ENCODE assay signal across 16 cellular contexts in genomic region chr12:94245984-94246383, GRCh38.
DNase-seq lines count a peak whose midpoint lies in the region; ATAC-seq, FAIRE-seq and TF ChIP-seq lines count a peak whose summit lies in the region.
"Had no signal": no experiment of that assay in that cellular context is flagged by ENCODE, and none has a peak within 500 bp of the region (broad histone marks: within the 10 kb centered on the region; RNA-seq: fewer than 3 reads in every experiment).

No MANE protein-coding gene starts in this region.

- no peaks in the 10 kb centered on the region for H3K79me2 ChIP-seq in K562 (ENCODE audit: control insufficient read depth, insufficient read depth, low read length)

- H3K27ac Mint-ChIP-seq in T-helper 2 cell treated with Interferon-gamma antibody and Interleukin-4, amounts not matched to agents 5 μg/mL and 100 μg/mL, for 36 hours = peak overlapping the region; percentile 35

- peaks cover 27% of the 10 kb centered on the region for H3K4me1 Mint-ChIP-seq in T-helper 2 cell treated with Interferon-gamma antibody and Interleukin-4, amounts not matched to agents 5 μg/mL and 100 μg/mL, for 36 hours (ENCODE audit: low read depth)

- H2AFZ ChIP-seq in K562 (ENCODE audit: low read depth, low read length) (peak overlapping the region; percentile 46), neuronal stem cell (ENCODE audit: low read length) (no peak overlapping the region)

- H3K79me1 ChIP-seq in neuronal stem cell (ENCODE audit: low read depth, low read length) = no peaks in the 10 kb centered on the region

- ATAC-seq in K562 (no peak), GM18519 (IDR thresholded peaks at IDR 0.05; ENCODE audit: low FRiP score, unreplicated experiment) (no peak)
- ATAC-seq: left colon, right lobe of liver had no signal

- H3K9ac ChIP-seq in K562 (ENCODE audit: insufficient read depth in 1 of 2, low read depth in 2 of 2, low read length in 2 of 2) = no peak overlapping the region
- H3K9ac ChIP-seq in neuronal stem cell (ENCODE audit: low read depth, low read length, poor library complexity) = no peak overlapping the region

- no peaks in the 10 kb centered on the region for H3K9me3 Mint-ChIP-seq in T-helper 2 cell treated with Interferon-gamma antibody and Interleukin-4, amounts not matched to agents 5 μg/mL and 100 μg/mL, for 36 hours

- no peaks in the 10 kb centered on the region for H3K9me1 ChIP-seq in K562 (ENCODE audit: control insufficient read depth, insufficient read depth, low read length)

- H2BK5ac ChIP-seq in neuronal stem cell (ENCODE audit: low read length) = no peak overlapping the region

- no peak overlapping the region for H2BK120ac ChIP-seq in neuronal stem cell (ENCODE audit: low read depth, low read length)

- CTCF ChIA-PET in K562 (lab: Yijun Ruan, JAX; ENCODE audit: low intra/inter-chr PET ratio) = no interaction called here

- POLR2A ChIA-PET in K562 (lab: Yijun Ruan, JAX) = interaction anchor here (0.6 to 1.0 kb wide), 3 partner anchors 9 to 190 kb away, joined by 3 to 5 read pairs (median 3); no protein-coding TSS in a partner anchor

- no peaks in the 10 kb centered on the region for H4K20me1 ChIP-seq in K562 (replicated peaks; ENCODE audit: control insufficient read depth, insufficient read depth, low read length)

- H3K4me3 Mint-ChIP-seq in T-helper 2 cell treated with Interferon-gamma antibody and Interleukin-4, amounts not matched to agents 5 μg/mL and 100 μg/mL, for 36 hours = no peak overlapping the region

- H2BK15ac ChIP-seq in neuronal stem cell (ENCODE audit: low read length) = no peak overlapping the region

- no peak overlapping the region for H3K4ac ChIP-seq in neuronal stem cell (ENCODE audit: low read length)

- no peak overlapping the region for H3K23ac ChIP-seq in neuronal stem cell (ENCODE audit: low read depth, low read length, poor library complexity)

- H3K36me3 ChIP-seq in K562 (ENCODE audit: control insufficient read depth, insufficient read depth, low read length) (no peaks in the 10 kb centered on the region), neuronal stem cell (replicated peaks in 1 of 2; ENCODE audit: control insufficient read depth in 2 of 2, insufficient read depth in 2 of 2, low read length in 2 of 2) (peaks cover 0 to 1% of the 10 kb centered on the region in 2 donors), WERI-Rb-1 (no peaks in the 10 kb centered on the region)
- H3K36me3 ChIP-seq: right lobe of liver, suprapubic skin had no signal

- no peak overlapping the region for H3K4me2 ChIP-seq in K562 (ENCODE audit: insufficient read depth, low read length)
- H3K4me2 ChIP-seq in neuronal stem cell (ENCODE audit: insufficient read depth, low read length, poor library complexity, severe bottlenecking) = no peak overlapping the region

- no peak overlapping the region for H2BK12ac ChIP-seq in neuronal stem cell (ENCODE audit: low read length)

- intact Hi-C loops in K562 (cut with micrococcal nuclease) = no loop called here

- no peak for TF ChIP-seq EP300 in K562 (IDR thresholded peaks at IDR 0.05; ENCODE audit: low read length)

- peaks cover 0 to 27% of the 10 kb centered on the region in 2 experiments; a peak in 3 of 5 replicates for H3K4me1 ChIP-seq in K562 (replicated peaks in 1 of 2; ENCODE audit: control insufficient read depth in 2 of 2, insufficient read depth in 2 of 2, low read length in 2 of 2)
- H3K4me1 ChIP-seq in neuronal stem cell (ENCODE audit: control insufficient read depth in 2 of 2, insufficient read depth in 1 of 2, low read depth in 1 of 2, low read length in 2 of 2) = peaks cover 19 to 23% of the 10 kb centered on the region in 2 donors
- H3K4me1 ChIP-seq: Caco-2, right lobe of liver, suprapubic skin had no signal

- no TSS peak for BruUV-seq in K562 (replicated peaks; lab: Mats Ljungman, UMichigan)

- H3K27me3 ChIP-seq in HL-60 (ENCODE audit: insufficient read depth, poor library complexity, severe bottlenecking) (no peaks in the 10 kb centered on the region), K562 (ENCODE audit: control insufficient read depth in 2 of 2, insufficient read depth in 2 of 2, low read length in 2 of 2) (peaks cover 9 to 19% of the 10 kb centered on the region in 2 experiments; a peak in 4 of 5 replicates), neuronal stem cell (ENCODE audit: control insufficient read depth in 3 of 3, insufficient read depth in 3 of 3, low read depth in 1 of 3, low read length in 3 of 3) (no peaks in the 10 kb centered on the region), WERI-Rb-1 (ENCODE audit: insufficient read depth, low read depth, severe bottlenecking) (no peaks in the 10 kb centered on the region)
- H3K27me3 ChIP-seq: right lobe of liver, suprapubic skin had no signal

- H2AK5ac ChIP-seq in neuronal stem cell (ENCODE audit: low read depth, low read length) = no peak overlapping the region

- no peaks in the 10 kb centered on the region for H3K9me3 ChIP-seq in K562 (replicated peaks; ENCODE audit: control insufficient read depth, insufficient read depth, low read depth, low read length)
- no peaks in the 10 kb centered on the region for H3K9me3 ChIP-seq in neuronal stem cell (replicated peaks in 1 of 2; ENCODE audit: control insufficient read depth in 2 of 2, insufficient read depth in 1 of 2, low read depth in 1 of 2, low read length in 2 of 2)
- H3K9me3 ChIP-seq in WERI-Rb-1 (ENCODE audit: severe bottlenecking) = no peaks in the 10 kb centered on the region
- H3K9me3 ChIP-seq: Caco-2, right lobe of liver, suprapubic skin had no signal

- no peak for TF ChIP-seq POLR2A in K562 (conservative IDR thresholded peaks at IDR 0.05)

- peaks cover 61% of the 10 kb centered on the region for H3K36me3 Mint-ChIP-seq in T-helper 2 cell treated with Interferon-gamma antibody and Interleukin-4, amounts not matched to agents 5 μg/mL and 100 μg/mL, for 36 hours (ENCODE audit: low read depth)

- H3K18ac ChIP-seq in neuronal stem cell (ENCODE audit: low read length) = peak overlapping the region; percentile 34

- H3K27ac ChIP-seq in HL-60 (replicated peaks) = peak overlapping the region; percentile 77
- no peak overlapping the region for H3K27ac ChIP-seq in K562 (ENCODE audit: extremely low read depth, low read depth, low read length)
- H3K27ac ChIP-seq in neuronal stem cell (replicated peaks; ENCODE audit: low read length) = no peak overlapping the region
- no peak overlapping the region for H3K27ac ChIP-seq in WERI-Rb-1
- H3K27ac ChIP-seq: right lobe of liver, SK-N-MC, suprapubic skin had no signal

- DNase-seq in T-helper 2 cell treated with Interferon-gamma antibody and Interleukin-4, amounts not matched to agents 5 μg/mL and 100 μg/mL, for 36 hours (ENCODE audit: low spot score) = no peak
- DNase-seq in T-helper 2 cell = no peak
- peak in 1 of 2 experiments; percentile 57 for DNase-seq in HL-60 (ENCODE audit: low read depth in 1 of 2, low spot score in 1 of 2)
- no peak for DNase-seq in K562 (ENCODE audit: extremely low read depth in 1 of 4, low spot score in 3 of 4)
- no peak for DNase-seq in neuronal stem cell (ENCODE audit: low spot score)
- no peak for DNase-seq in WERI-Rb-1
- no peak for DNase-seq in stimulated activated naive CD4-positive, alpha-beta T cell treated with Interleukin-2 at 50 U/mL for 16 hours (lab: John Stamatoyannopoulos, UW)
- DNase-seq: aorta, Caco-2, left colon, NCI-H187, NCI-H526 treated with DMSO at 0.1 percent for 48 hours, right lobe of liver had no signal

- no peak overlapping the region for H4K8ac ChIP-seq in neuronal stem cell (ENCODE audit: low read depth, low read length)

- no peak for TF ChIP-seq CTCF in HL-60 (IDR thresholded peaks at IDR 0.05; ENCODE audit: insufficient read depth, low read length)
- no peak for TF ChIP-seq CTCF in K562 (IDR thresholded peaks at IDR 0.05 in 2 of 3, conservative IDR thresholded peaks at IDR 0.05 in 1 of 3; ENCODE audit: insufficient read depth in 2 of 3, low read depth in 1 of 3, low read length in 3 of 3)
- no peak for TF ChIP-seq CTCF in WERI-Rb-1 (IDR thresholded peaks at IDR 0.05; ENCODE audit: low read depth, low read length)

- in situ Hi-C loops in K562 (cut with MboI) = no loop called here

- no peak overlapping the region for H4K91ac ChIP-seq in neuronal stem cell (ENCODE audit: low read depth, low read length, poor library complexity)

- H3K4me3 ChIP-seq in HL-60 (replicated peaks; ENCODE audit: insufficient read depth, low read length) (no peak overlapping the region), K562 (no peak overlapping the region), neuronal stem cell (ENCODE audit: low read length in 2 of 2) (no peak overlapping the region), WERI-Rb-1 (ENCODE audit: low read depth, low read length) (no peak overlapping the region)
- H3K4me3 ChIP-seq: right lobe of liver, SK-N-MC, suprapubic skin had no signal

- no peaks in the 10 kb centered on the region for H3K27me3 Mint-ChIP-seq in T-helper 2 cell treated with Interferon-gamma antibody and Interleukin-4, amounts not matched to agents 5 μg/mL and 100 μg/mL, for 36 hours (ENCODE audit: low read depth)

- no peak for FAIRE-seq in K562 (lab: Jason Lieb, UNC)

- no peak for TF ChIP-seq RAD21 in K562 (CRISPR knock-in tag; conservative IDR thresholded peaks at IDR 0.05 in 1 of 2, IDR thresholded peaks at IDR 0.05 in 1 of 2)

- WGBS in K562 (ENCODE audit: insufficient coverage, low coverage, missing lambda C conversion rate) = 5% methylated on average over 6 of the region's 6 CpGs
- WGBS in neuronal stem cell (ENCODE audit: extremely low coverage in 2 of 2, insufficient read length in 2 of 2, insufficient replicate concordance in 1 of 2), 2 donors = no CpG with 5 or more reads among the region's 6 CpGs

- H3K14ac ChIP-seq in neuronal stem cell (ENCODE audit: low read length) = no peak overlapping the region

TF ChIP-seq in K562, 482 proteins besides CTCF, POLR2A, EP300 and RAD21:
- TF ChIP-seq NFE2 (IDR thresholded peaks at IDR 0.05; ENCODE audit: low read depth) (0 out of 2 replicates have a peak, but pooled peaks have one; percentile 4), HCFC1 (IDR thresholded peaks at IDR 0.05; ENCODE audit: low read depth, low read length) (no peak)
